Comparison of ENCODE assay signal across 1 cellular context in genomic region chr1:197126698-197127097, GRCh38.
TF ChIP-seq lines count a peak whose summit lies in the region.

No MANE protein-coding gene starts in this region.

TF ChIP-seq in endothelial cell of umbilical vein, 7 proteins besides CTCF, POLR2A, EP300 and RAD21:
- TF ChIP-seq GATA2 (IDR thresholded peaks at IDR 0.05; ENCODE audit: insufficient read depth, insufficient read length, low read depth, low read length) (no peak), MYC (IDR thresholded peaks at IDR 0.05; ENCODE audit: low read depth, low read length) (no peak), EZH2 (IDR thresholded peaks at IDR 0.05; ENCODE audit: borderline replicate concordance, low read depth, low read length, severe bottlenecking) (no peak), POLR2AphosphoS5 (IDR thresholded peaks at IDR 0.05; ENCODE audit: insufficient read depth, low read depth, low read length) (no peak), JUN (IDR thresholded peaks at IDR 0.05; ENCODE audit: borderline replicate concordance, insufficient read depth, insufficient read length, low read depth) (no peak), FOS (IDR thresholded peaks at IDR 0.05; ENCODE audit: borderline replicate concordance, insufficient read depth, low read length) (no peak)
- TF ChIP-seq, protein P1, sequence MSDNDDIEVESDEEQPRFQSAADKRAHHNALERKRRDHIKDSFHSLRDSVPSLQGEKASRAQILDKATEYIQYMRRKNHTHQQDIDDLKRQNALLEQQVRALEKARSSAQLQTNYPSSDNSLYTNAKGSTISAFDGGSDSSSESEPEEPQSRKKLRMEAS (IDR thresholded peaks at IDR 0.05; ENCODE audit: insufficient read depth, insufficient read length) = no peak
TF ChIP-seq in endothelial cell of umbilical vein: peak in this region for 0.
